10 cellular contexts compared by ENCODE assay signal in genomic region chr12:41205070-41205715, GRCh38. TPM values are rescaled to one million over a fixed set of nuclear protein-coding genes. Genes with fewer than 3 reads are reported as not detected.
A peak's percentile ranks its signal among the peaks of the same experiment; 100 is the strongest.
DNase-seq lines count a peak whose midpoint lies in the region; ATAC-seq and TF ChIP-seq lines count a peak whose summit lies in the region.
"Had no signal": no experiment of that assay in that cellular context is flagged by ENCODE, and none has a peak within 500 bp of the region (broad histone marks: within the 10 kb centered on the region; RNA-seq: fewer than 3 reads in every experiment).

No MANE protein-coding gene starts in this region.

- H2AK5ac ChIP-seq in neuronal stem cell (ENCODE audit: low read depth, low read length), result no peak overlapping the region
- H2AK5ac ChIP-seq in mesendoderm (ENCODE audit: low read length), result no peak overlapping the region

- ATAC-seq in HG02884 (IDR thresholded peaks at IDR 0.05; ENCODE audit: unreplicated experiment), result peak; percentile 60

- no peak overlapping the region for H3K4me3 Mint-ChIP-seq in HFFc6

- H3K4me1 ChIP-seq in neuronal stem cell (ENCODE audit: control insufficient read depth in 2 of 2, insufficient read depth in 1 of 2, low read depth in 1 of 2, low read length in 2 of 2) (peaks cover 0 to 2% of the 10 kb centered on the region in 2 donors), mesendoderm (ENCODE audit: control insufficient read depth, low read depth, low read length) (no peaks in the 10 kb centered on the region)

- no peak overlapping the region for H2BK15ac ChIP-seq in neuronal stem cell (ENCODE audit: low read length)
- H2BK15ac ChIP-seq in mesendoderm (replicated peaks; ENCODE audit: low read depth), result no peak overlapping the region

- no peak overlapping the region for H3K56ac ChIP-seq in mesendoderm (ENCODE audit: low read length)

- no peak overlapping the region for H2BK5ac ChIP-seq in neuronal stem cell (ENCODE audit: low read length)
- no peak overlapping the region for H2BK5ac ChIP-seq in mesendoderm (ENCODE audit: low read length)

- no peak for TF ChIP-seq CTCF in astrocyte of the spinal cord (IDR thresholded peaks at IDR 0.05; ENCODE audit: low read depth, low read length)
- no peak for TF ChIP-seq CTCF in HFFc6 (IDR thresholded peaks at IDR 0.05)

- no peaks in the 10 kb centered on the region for H3K9me3 ChIP-seq in neuronal stem cell (replicated peaks in 1 of 2; ENCODE audit: control insufficient read depth in 2 of 2, insufficient read depth in 1 of 2, low read depth in 1 of 2, low read length in 2 of 2)

- in situ Hi-C loops in astrocyte of the spinal cord (cut with HindIII; ENCODE audit: low sequenced_read_pairs), result no loop called here

- H3K9me3 Mint-ChIP-seq in HFFc6, result peaks cover 18% of the 10 kb centered on the region

- no peak overlapping the region for H3K27ac ChIP-seq in neuronal stem cell (replicated peaks; ENCODE audit: low read length)
- no peak overlapping the region for H3K27ac ChIP-seq in mesendoderm (ENCODE audit: low read depth, low read length)

- H3K18ac ChIP-seq in neuronal stem cell (ENCODE audit: low read length), result no peak overlapping the region
- H3K18ac ChIP-seq in mesendoderm (ENCODE audit: low read length), result no peak overlapping the region

- no peak overlapping the region for H2BK12ac ChIP-seq in neuronal stem cell (ENCODE audit: low read length)

- H4K8ac ChIP-seq in neuronal stem cell (ENCODE audit: low read depth, low read length) (no peak overlapping the region), mesendoderm (ENCODE audit: low read depth, low read length) (no peak overlapping the region)

- H3K4me2 ChIP-seq in neuronal stem cell (ENCODE audit: insufficient read depth, low read length, poor library complexity, severe bottlenecking) (no peak overlapping the region), mesendoderm (ENCODE audit: low read length) (no peak overlapping the region)

- DNase-seq in DMS79 treated with DMSO at 0.1 percent for 48 hours (lab: John Stamatoyannopoulos, UW), result peak; percentile 76
- peak; percentile 2 for DNase-seq in astrocyte of the spinal cord (ENCODE audit: low read depth, low spot score)
- peak; percentile 15 for DNase-seq in neuronal stem cell (ENCODE audit: low spot score)
- DNase-seq in HFFc6, result no peak
- DNase-seq in amygdala (lab: John Stamatoyannopoulos, UW), result no peak
- no peak for DNase-seq in mesendoderm
- DNase-seq in posterior vena cava (ENCODE audit: low spot score), result no peak
- DNase-seq: NCI-H1930, T-helper 2 cell had no signal

- H3K4ac ChIP-seq in neuronal stem cell (ENCODE audit: low read length) (no peak overlapping the region), mesendoderm (ENCODE audit: low read depth, low read length) (no peak overlapping the region)

- H4K91ac ChIP-seq in neuronal stem cell (ENCODE audit: low read depth, low read length, poor library complexity), result no peak overlapping the region

- no CpG with 5 or more reads among the region's 4 CpGs for whole genome bisulfite sequencing in neuronal stem cell (ENCODE audit: extremely low coverage in 2 of 2, insufficient read length in 2 of 2, insufficient replicate concordance in 1 of 2), 2 donors
- WGBS in mesendoderm (ENCODE audit: extremely low coverage, insufficient coverage, low lambda C conversion rate), result no CpG with 5 or more reads among the region's 4 CpGs

- H3K27me3 Mint-ChIP-seq in HFFc6 (ENCODE audit: insufficient read depth), result no peaks in the 10 kb centered on the region; the same call in 1 of the 2 replicates

- H3K27me3 ChIP-seq in neuronal stem cell (ENCODE audit: control insufficient read depth in 3 of 3, insufficient read depth in 3 of 3, low read depth in 1 of 3, low read length in 3 of 3), result peaks cover 0 to 4% (median 0%) of the 10 kb centered on the region in 3 experiments
- H3K27me3 ChIP-seq in mesendoderm (ENCODE audit: insufficient read depth, low read length, poor library complexity), result no peaks in the 10 kb centered on the region

- H3K79me2 ChIP-seq in mesendoderm (ENCODE audit: control insufficient read depth, insufficient read depth, low read length), result no peaks in the 10 kb centered on the region

- no peaks in the 10 kb centered on the region for H3K36me3 Mint-ChIP-seq in HFFc6 (ENCODE audit: low read depth)

- H3K9ac ChIP-seq in neuronal stem cell (ENCODE audit: low read depth, low read length, poor library complexity) (no peak overlapping the region), mesendoderm (ENCODE audit: low read length) (no peak overlapping the region)

- H3K36me3 ChIP-seq in neuronal stem cell (replicated peaks in 1 of 2; ENCODE audit: control insufficient read depth in 2 of 2, insufficient read depth in 2 of 2, low read length in 2 of 2), result no peaks in the 10 kb centered on the region
- no peaks in the 10 kb centered on the region for H3K36me3 ChIP-seq in mesendoderm (ENCODE audit: control insufficient read depth, insufficient read depth, low read length)

- H2AFZ ChIP-seq in neuronal stem cell (ENCODE audit: low read length), result peak overlapping the region; percentile 77

- H2BK120ac ChIP-seq in neuronal stem cell (ENCODE audit: low read depth, low read length) (no peak overlapping the region), mesendoderm (ENCODE audit: low read depth, low read length) (no peak overlapping the region)

- H4K5ac ChIP-seq in mesendoderm (ENCODE audit: low read length), result no peak overlapping the region

- intact Hi-C loops in posterior vena cava (cut with DNase I), result no loop called here

- H3K23ac ChIP-seq in neuronal stem cell (ENCODE audit: low read depth, low read length, poor library complexity) (no peak overlapping the region), mesendoderm (ENCODE audit: low read length) (no peak overlapping the region)

- H3K27ac Mint-ChIP-seq in HFFc6, result no peak overlapping the region

- H3K4me3 ChIP-seq in astrocyte of the spinal cord (ENCODE audit: low read depth, low read length), result no peak overlapping the region
- H3K4me3 ChIP-seq in neuronal stem cell (ENCODE audit: low read length in 2 of 2), result no peak overlapping the region
- no peak overlapping the region for H3K4me3 ChIP-seq in mesendoderm (ENCODE audit: low read length)

- no peak overlapping the region for H3K14ac ChIP-seq in neuronal stem cell (ENCODE audit: low read length)

- H3K4me1 Mint-ChIP-seq in HFFc6 (ENCODE audit: low read depth), result no peaks in the 10 kb centered on the region

- no peaks in the 10 kb centered on the region for H3K79me1 ChIP-seq in neuronal stem cell (ENCODE audit: low read depth, low read length)
- H3K79me1 ChIP-seq in mesendoderm (ENCODE audit: low read length), result no peaks in the 10 kb centered on the region

RNA-seq across cellular contexts. Expression of gene PDZRN4, which starts 17.1 kb away (rescaled TPM):
- 0.03 TPM for polyA plus RNA-seq in neuronal stem cell (2013, experiment 1 of 2)
- 0.01 TPM for polyA plus RNA-seq in neuronal stem cell (2013, experiment 2 of 2)
- not detected for total RNA-seq in HFFc6 (2021; fragmentation: NEBNext Ultra II Directional; extraction: Animal tissue kit (Norgen Biotek cat#: 25700))
- 0.14 TPM for polyA plus RNA-seq in mesendoderm (2013, experiment 1 of 2)
- polyA plus RNA-seq in mesendoderm (2013, experiment 2 of 2), result 0.06 TPM
- total RNA-seq in posterior vena cava, result 10 to 100 TPM; 26.8 to 32.9 TPM

Comparison
In these comparisons a context has a peak if more than half of its experiments do, and no peak if none do; other contexts are left out.
1. DNase-seq: peak in DMS79 treated with DMSO at 0.1 percent for 48 hours (single experiment), astrocyte of the spinal cord (single experiment) and neuronal stem cell (single experiment); none in HFFc6 (single experiment), amygdala (0 of 56), mesendoderm (single experiment) and posterior vena cava (single experiment).
2. RNA of gene PDZRN4, which starts 17.1 kb away (total RNA-seq): 26.8 to 32.9 TPM in posterior vena cava; not detected in HFFc6; every median in the first group is over 10 times any median in the second.